16 cellular contexts compared by ENCODE assay signal in genomic region chr10:21514101-21514807, GRCh38.
DNase-seq lines count a peak whose midpoint lies in the region; ATAC-seq and TF ChIP-seq lines count a peak whose summit lies in the region.
"Had no signal": no experiment of that assay in that cellular context is flagged by ENCODE, and none has a peak within 500 bp of the region (broad histone marks: within the 10 kb centered on the region; RNA-seq: fewer than 3 reads in every experiment).

No MANE protein-coding gene starts in this region.

- H3K4me1 ChIP-seq in HEK293 (ENCODE audit: control insufficient read depth, insufficient read depth, low read length): peaks cover 28% of the 10 kb centered on the region
- H3K4me1 ChIP-seq in iPS-18a (ENCODE audit: control insufficient read depth, low read depth, low read length): peaks cover 61% of the 10 kb centered on the region
- H3K4me1 ChIP-seq: prostate gland had no signal

- in situ Hi-C loops in astrocyte of the spinal cord (cut with HindIII; ENCODE audit: low sequenced_read_pairs): no loop called here

- H3K4me3 ChIP-seq in HEK293 (ENCODE audit: low read depth, low read length) (no peak overlapping the region), astrocyte of the spinal cord (ENCODE audit: low read depth, low read length) (peak overlapping the region; percentile 59), iPS-18a (ENCODE audit: low read length) (peak overlapping the region; percentile 71)
- H3K4me3 ChIP-seq: mucosa of descending colon, prostate gland had no signal

- POLR2A ChIA-PET in HEK293 (lab: Yijun Ruan, JAX): interaction anchor here (0.7 to 3.0 kb wide), 4 partner anchors 9 to 714 kb away, joined by 3 to 33 read pairs (median 7); partner anchors contain the start of gene SKIDA1

- peak overlapping the region; percentile 57 for H3K9ac ChIP-seq in iPS-18a (ENCODE audit: low read length)

- CTCF ChIA-PET in HEK293 (lab: Yijun Ruan, JAX): interaction anchor here (0.6 to 1.7 kb wide), 3 partner anchors 17 to 218 kb away, joined by 3 to 6 read pairs (median 4); no protein-coding TSS in a partner anchor

- DNase-seq in astrocyte of the spinal cord (ENCODE audit: low read depth, low spot score) (peak; percentile 16), retina (peak; percentile 50), DMS53 treated with DMSO at 0.1 percent for 48 hours (lab: John Stamatoyannopoulos, UW; ENCODE audit: unreplicated experiment) (no peak)
- DNase-seq: activated CD4-positive, CD25-positive, alpha-beta regulatory T cell; activated naive CD4-positive, alpha-beta T cell treated with anti-CD3 and anti-CD28 coated beads for 36 hours; mucosa of descending colon; NCI-H1417; NCI-H446; stimulated activated CD4-positive, alpha-beta T cell treated with anti-CD3 and anti-CD28 coated beads, Interleukin-1b, Interleukin-23, amount 100 ng/mL, for 48 hours; SW 1271 had no signal

- no peak for ATAC-seq in HG03039 (IDR thresholded peaks at IDR 0.05; ENCODE audit: unreplicated experiment)
- no peak for ATAC-seq in GM18870 (IDR thresholded peaks at IDR 0.05; ENCODE audit: unreplicated experiment)
- no peak for ATAC-seq in GM18517 (IDR thresholded peaks at IDR 0.05; ENCODE audit: unreplicated experiment)
- ATAC-seq: mucosa of descending colon had no signal

- H3K27ac ChIP-seq in HEK293 (ENCODE audit: extremely low read depth, low read depth, low read length) (no peak overlapping the region), iPS-18a (ENCODE audit: low read length) (no peak overlapping the region)
- H3K27ac ChIP-seq: prostate gland had no signal

- H3K36me3 ChIP-seq in HEK293 (ENCODE audit: control insufficient read depth in 2 of 2, insufficient read depth in 1 of 2, low read length in 2 of 2) (no peaks in the 10 kb centered on the region), iPS-18a (ENCODE audit: control insufficient read depth, low read depth, low read length) (no peaks in the 10 kb centered on the region)
- H3K36me3 ChIP-seq: prostate gland had no signal

- H3K9me3 ChIP-seq in HEK293 (ENCODE audit: control insufficient read depth, insufficient read depth, low read depth, low read length): no peaks in the 10 kb centered on the region
- H3K9me3 ChIP-seq in iPS-18a (ENCODE audit: control insufficient read depth, low read depth, low read length): no peaks in the 10 kb centered on the region
- H3K9me3 ChIP-seq: mucosa of descending colon, prostate gland had no signal

- H3K27me3 ChIP-seq in iPS-18a (ENCODE audit: control insufficient read depth, insufficient read depth, low read length): peaks cover 29% of the 10 kb centered on the region

- TF ChIP-seq CTCF in HEK293 (tag by site-specific recombination; IDR thresholded peaks at IDR 0.05) (no peak), astrocyte of the spinal cord (IDR thresholded peaks at IDR 0.05; ENCODE audit: low read depth, low read length) (no peak)

TF ChIP-seq in HEK293, 187 proteins besides CTCF, POLR2A, EP300 and RAD21:
- TF ChIP-seq ZNF626 (tag by site-specific recombination; IDR thresholded peaks at IDR 0.05): no peak
- TF ChIP-seq PRDM1 (tag by site-specific recombination; IDR thresholded peaks at IDR 0.05): peak; percentile 65; the same call in 1 of the 2 replicates
TF ChIP-seq in HEK293: peak in this region for 1.
